ENCODE assay signal across 24 cellular contexts in the genomic region with DNA sequence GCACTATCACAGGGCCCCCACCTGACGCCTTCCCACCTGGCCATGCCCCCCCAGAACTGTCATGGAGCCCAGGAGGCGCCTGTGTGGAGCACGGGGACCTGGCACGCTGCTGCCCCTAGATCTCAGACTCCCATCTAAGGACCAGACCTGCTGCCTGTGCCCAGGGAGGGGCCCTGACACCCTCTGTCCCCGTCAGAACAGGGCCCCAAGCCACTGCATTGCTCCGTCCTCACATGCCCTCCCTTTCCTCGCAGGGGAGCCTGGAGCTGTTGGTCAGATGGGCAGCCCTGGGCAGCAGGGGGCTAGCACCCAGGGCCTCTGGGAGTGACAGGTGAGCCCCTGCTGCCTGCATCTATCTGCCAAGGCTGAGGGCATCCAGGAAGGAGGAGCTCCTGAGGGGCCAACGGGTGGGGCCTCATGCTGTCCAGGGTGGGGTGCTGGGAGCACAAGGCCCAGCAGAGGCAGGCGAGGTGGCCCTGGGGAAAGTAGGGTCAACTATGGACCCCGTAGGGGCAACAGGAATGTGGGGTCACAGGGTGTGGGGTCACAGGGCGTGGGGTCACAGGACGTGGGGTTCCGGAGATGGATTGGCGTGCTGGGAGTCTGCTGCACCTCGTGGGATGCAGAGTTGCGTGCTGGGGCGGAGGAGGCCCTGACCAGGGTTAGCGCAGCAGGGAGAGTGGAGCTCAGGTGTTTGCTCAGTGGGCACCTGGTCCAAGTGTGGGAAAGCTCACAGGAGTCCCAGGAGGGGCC. TPM values are rescaled to one million over a fixed set of nuclear protein-coding genes. Genes with fewer than 3 reads are reported as not detected.
DNase-seq lines count a peak whose midpoint lies in the region; ATAC-seq and TF ChIP-seq lines count a peak whose summit lies in the region.
"Had no signal": no experiment of that assay in that cellular context is flagged by ENCODE, and none has a peak within 500 bp of the region (broad histone marks: within the 10 kb centered on the region; RNA-seq: fewer than 3 reads in every experiment).

No MANE protein-coding gene starts in this region.

- no peak overlapping the region for H3K4me3 Mint-ChIP-seq in stimulated activated naive CD8-positive, alpha-beta T cell treated with anti-CD3 and anti-CD28 coated beads, Interleukin-15, amount 100 ng/mL, for 72 hours
- peak overlapping the region; percentile 43 for H3K4me3 Mint-ChIP-seq in neural progenitor cell
- H3K4me3 Mint-ChIP-seq in activated T-helper 2 cell treated with anti-CD3 and anti-CD28 coated beads, Interferon-gamma antibody, Interleukin-2, Interleukin-4, amounts not matched to agents 10 μg/mL and 5 μg/mL and 100 μg/mL, durations not matched to agents 14 hours and 24 hours and 36 hours (ENCODE audit: low read depth): no peak overlapping the region
- H3K4me3 Mint-ChIP-seq: CD4-positive, alpha-beta memory T cell; IgD-negative memory B cell had no signal

- no peak overlapping the region for H3K4me2 ChIP-seq in neural progenitor cell
- H3K4me2 ChIP-seq: KMS-11 had no signal

- TF ChIP-seq CTCF in left ventricle myocardium inferior (IDR thresholded peaks at IDR 0.05; ENCODE audit: borderline replicate concordance) (no peak), neural progenitor cell (IDR thresholded peaks at IDR 0.05) (no peak), adrenal gland (IDR thresholded peaks at IDR 0.05) (no peak)

- no peaks in the 10 kb centered on the region for H3F3A ChIP-seq in neural progenitor cell (ENCODE audit: low read depth)

- H3K27ac Mint-ChIP-seq in stimulated activated naive CD8-positive, alpha-beta T cell treated with anti-CD3 and anti-CD28 coated beads, Interleukin-15, amount 100 ng/mL, for 72 hours: no peak overlapping the region
- H3K27ac Mint-ChIP-seq in neural progenitor cell: no peak overlapping the region
- no peak overlapping the region for H3K27ac Mint-ChIP-seq in activated T-helper 2 cell treated with anti-CD3 and anti-CD28 coated beads, Interferon-gamma antibody, Interleukin-2, Interleukin-4, amounts not matched to agents 10 μg/mL and 5 μg/mL and 100 μg/mL, durations not matched to agents 14 hours and 24 hours and 36 hours
- H3K27ac Mint-ChIP-seq: IgD-negative memory B cell had no signal

- ATAC-seq in stimulated activated naive CD8-positive, alpha-beta T cell treated with anti-CD3 and anti-CD28 coated beads, Interleukin-15, Interleukin-2, amounts not matched to agents 100 U/mL and 50 U/mL, for 24 hours: peak; percentile 6
- no peak for ATAC-seq in stimulated activated naive CD8-positive, alpha-beta T cell treated with anti-CD3 and anti-CD28 coated beads, Interleukin-15, amount 100 ng/mL, for 72 hours
- ATAC-seq: PC-3 had no signal

- H3K27me3 ChIP-seq in left ventricle myocardium inferior (ENCODE audit: low read depth) (peaks cover 70% of the 10 kb centered on the region), neural progenitor cell (no peaks in the 10 kb centered on the region), adrenal gland (peaks cover 3% of the 10 kb centered on the region)

- 82 to 91% (median 90%) methylated on average over 11 to 18 of the region's 18 CpGs for WGBS in adrenal gland, 4 donors

- no peak for TF ChIP-seq POLR2A in adrenal gland (IDR thresholded peaks at IDR 0.05)

- no peak overlapping the region for H3K4me3 ChIP-seq in left ventricle myocardium inferior
- no peak overlapping the region for H3K4me3 ChIP-seq in neural progenitor cell
- H3K4me3 ChIP-seq in adrenal gland: no peak overlapping the region
- H3K4me3 ChIP-seq: HAP-1, SJSA1 had no signal

- DNase-seq in stimulated activated naive CD8-positive, alpha-beta T cell treated with anti-CD3 and anti-CD28 coated beads, Interleukin-15, Interleukin-2, amounts not matched to agents 100 U/mL and 50 U/mL, for 24 hours: no peak
- DNase-seq in stimulated activated naive CD8-positive, alpha-beta T cell treated with anti-CD3 and anti-CD28 coated beads, Interleukin-15, amount 100 ng/mL, for 72 hours: no peak
- DNase-seq in left ventricle myocardium inferior (peak; percentile 11), neural progenitor cell (ENCODE audit: low spot score) (no peak), midbrain (lab: John Stamatoyannopoulos, UW) (no peak), adrenal gland (no peak)
- no peak for DNase-seq in activated T-helper 2 cell treated with anti-CD3 and anti-CD28 coated beads, Interferon-gamma antibody, Interleukin-2, Interleukin-4, amounts not matched to agents 10 μg/mL and 5 μg/mL and 100 μg/mL, durations not matched to agents 14 hours and 24 hours and 36 hours (ENCODE audit: low spot score)
- DNase-seq: C1 segment of cervical spinal cord; Caco-2; CD4-positive, alpha-beta memory T cell; GOT3; MM.1S; NCI-H2029 treated with DMSO at 0.1 percent for 48 hours; NCI-H446 treated with DMSO at 0.1 percent for 48 hours; NCI-H526; NCI-H82; NK-92 treated with Interleukin-12 subunit alpha and Interleukin-12 subunit beta, amount 100 ng/mL, for 24 hours; PC-3 had no signal

- H3K27ac ChIP-seq in left ventricle myocardium inferior (replicated peaks) (no peak overlapping the region), neural progenitor cell (no peak overlapping the region), adrenal gland (no peak overlapping the region)
- H3K27ac ChIP-seq: HL-60, KMS-11, SJSA1 had no signal

- no peaks in the 10 kb centered on the region for H3K4me1 ChIP-seq in left ventricle myocardium inferior
- no peaks in the 10 kb centered on the region for H3K4me1 ChIP-seq in neural progenitor cell
- no peaks in the 10 kb centered on the region for H3K4me1 ChIP-seq in adrenal gland (replicated peaks in 1 of 2)
- H3K4me1 ChIP-seq: HAP-1, SJSA1 had no signal

- H3K9me3 ChIP-seq in left ventricle myocardium inferior (replicated peaks) (peaks cover 12% of the 10 kb centered on the region), neural progenitor cell (ENCODE audit: low read depth) (no peaks in the 10 kb centered on the region), adrenal gland (replicated peaks in 1 of 3) (no peaks in the 10 kb centered on the region)
- H3K9me3 ChIP-seq: SJSA1 had no signal

- peaks cover 17% of the 10 kb centered on the region for H3K27me3 Mint-ChIP-seq in stimulated activated naive CD8-positive, alpha-beta T cell treated with anti-CD3 and anti-CD28 coated beads, Interleukin-15, amount 100 ng/mL, for 72 hours
- peaks cover 10% of the 10 kb centered on the region for H3K27me3 Mint-ChIP-seq in neural progenitor cell (ENCODE audit: insufficient read depth, low read depth)
- H3K27me3 Mint-ChIP-seq in activated T-helper 2 cell treated with anti-CD3 and anti-CD28 coated beads, Interferon-gamma antibody, Interleukin-2, Interleukin-4, amounts not matched to agents 10 μg/mL and 5 μg/mL and 100 μg/mL, durations not matched to agents 14 hours and 24 hours and 36 hours (ENCODE audit: low read depth): no peaks in the 10 kb centered on the region

- no peaks in the 10 kb centered on the region for H4K20me1 ChIP-seq in neural progenitor cell (ENCODE audit: low read depth)

- no peak overlapping the region for H3K9ac ChIP-seq in neural progenitor cell
- H3K9ac ChIP-seq: KMS-11 had no signal

- no peaks in the 10 kb centered on the region for H3K79me2 ChIP-seq in neural progenitor cell (ENCODE audit: low read depth)

- H2AFZ ChIP-seq in neural progenitor cell (replicated peaks): no peak overlapping the region

- peaks cover 9 to 21% of the 10 kb centered on the region in 2 donors for H3K9me3 Mint-ChIP-seq in stimulated activated naive CD8-positive, alpha-beta T cell treated with anti-CD3 and anti-CD28 coated beads, Interleukin-15, amount 100 ng/mL, for 72 hours
- peaks cover 8% of the 10 kb centered on the region for H3K9me3 Mint-ChIP-seq in neural progenitor cell
- H3K9me3 Mint-ChIP-seq in activated T-helper 2 cell treated with anti-CD3 and anti-CD28 coated beads, Interferon-gamma antibody, Interleukin-2, Interleukin-4, amounts not matched to agents 10 μg/mL and 5 μg/mL and 100 μg/mL, durations not matched to agents 14 hours and 24 hours and 36 hours: peaks cover 9% of the 10 kb centered on the region

- H3K36me3 Mint-ChIP-seq in neural progenitor cell: peaks cover 7% of the 10 kb centered on the region
- no peaks in the 10 kb centered on the region for H3K36me3 Mint-ChIP-seq in activated T-helper 2 cell treated with anti-CD3 and anti-CD28 coated beads, Interferon-gamma antibody, Interleukin-2, Interleukin-4, amounts not matched to agents 10 μg/mL and 5 μg/mL and 100 μg/mL, durations not matched to agents 14 hours and 24 hours and 36 hours (ENCODE audit: low read depth)
- H3K36me3 Mint-ChIP-seq: CD4-positive, alpha-beta memory T cell; IgD-negative memory B cell had no signal

- intact Hi-C loops in left ventricle myocardium inferior (cut with micrococcal nuclease) (no loop called here), adrenal gland (cut with DNase I) (no loop called here)
- intact Hi-C loops in activated T-helper 2 cell treated with anti-CD3 and anti-CD28 coated beads, Interferon-gamma antibody, Interleukin-2, Interleukin-4, amounts not matched to agents 10 μg/mL and 5 μg/mL and 100 μg/mL, durations not matched to agents 14 hours and 24 hours and 36 hours (cut with micrococcal nuclease): no loop called here

- H3K4me1 Mint-ChIP-seq in stimulated activated naive CD8-positive, alpha-beta T cell treated with anti-CD3 and anti-CD28 coated beads, Interleukin-15, amount 100 ng/mL, for 72 hours: peaks cover 15% of the 10 kb centered on the region
- H3K4me1 Mint-ChIP-seq in neural progenitor cell: peaks cover 5% of the 10 kb centered on the region
- H3K4me1 Mint-ChIP-seq in activated T-helper 2 cell treated with anti-CD3 and anti-CD28 coated beads, Interferon-gamma antibody, Interleukin-2, Interleukin-4, amounts not matched to agents 10 μg/mL and 5 μg/mL and 100 μg/mL, durations not matched to agents 14 hours and 24 hours and 36 hours (ENCODE audit: low read depth): no peaks in the 10 kb centered on the region

- H3K36me3 ChIP-seq in left ventricle myocardium inferior (no peaks in the 10 kb centered on the region), neural progenitor cell (no peaks in the 10 kb centered on the region), adrenal gland (replicated peaks in 1 of 2) (no peaks in the 10 kb centered on the region)
- H3K36me3 ChIP-seq: HAP-1, SJSA1 had no signal

RNA-seq across cellular contexts. Expression of a gene that starts 31.6 kb away (rescaled TPM):
- total RNA-seq in left ventricle myocardium inferior (0.38 TPM), neural progenitor cell (ENCODE audit: low replicate concordance) (0.68 TPM in 1 of 2 replicates, not detected in the other), adrenal gland (under 1 TPM in 3 of 8 donors, not detected in 5; 0.10 to 0.57 (median 0.46) TPM)
- total RNA-seq in activated T-helper 2 cell treated with anti-CD3 and anti-CD28 coated beads, Interferon-gamma antibody, Interleukin-2, Interleukin-4, amounts not matched to agents 10 μg/mL and 5 μg/mL and 100 μg/mL, durations not matched to agents 14 hours and 24 hours and 36 hours: not detected in 2 replicates
- polyA plus RNA-seq in adrenal gland: under 1 TPM; 0.20 to 0.32 (median 0.26) TPM
- total RNA-seq: CD4-positive, alpha-beta memory T cell; PC-3; SJSA1 had no signal
- polyA plus RNA-seq: CD4-positive, alpha-beta memory T cell; IgD-negative memory B cell had no signal

RNA-seq across cellular contexts. Expression of a gene that starts 36.5 kb away (rescaled TPM):
- not detected for total RNA-seq in left ventricle myocardium inferior
- 0.28 and 0.37 TPM in 2 replicates for total RNA-seq in neural progenitor cell (ENCODE audit: low replicate concordance)
- total RNA-seq in activated T-helper 2 cell treated with anti-CD3 and anti-CD28 coated beads, Interferon-gamma antibody, Interleukin-2, Interleukin-4, amounts not matched to agents 10 μg/mL and 5 μg/mL and 100 μg/mL, durations not matched to agents 14 hours and 24 hours and 36 hours: not detected in 2 replicates
- under 1 TPM in 3 of 8 donors, not detected in 5; 0.09 to 0.18 (median 0.11) TPM for total RNA-seq in adrenal gland
- polyA plus RNA-seq in adrenal gland: under 1 TPM in 2 of 3 donors, not detected in 1; 0.34 to 0.97 TPM
- total RNA-seq: A673, PC-3, SJSA1 had no signal
- polyA plus RNA-seq: CD4-positive, alpha-beta memory T cell; IgD-negative memory B cell had no signal

RNA-seq across cellular contexts. Expression of a gene that starts 56.9 kb away (rescaled TPM):
- total RNA-seq in left ventricle myocardium inferior (33.4 TPM), neural progenitor cell (ENCODE audit: low replicate concordance) (43.7 and 103 TPM in 2 replicates), adrenal gland (10 to 100 TPM; 13.0 to 94.8 (median 61.5) TPM)
- total RNA-seq in activated T-helper 2 cell treated with anti-CD3 and anti-CD28 coated beads, Interferon-gamma antibody, Interleukin-2, Interleukin-4, amounts not matched to agents 10 μg/mL and 5 μg/mL and 100 μg/mL, durations not matched to agents 14 hours and 24 hours and 36 hours: 93.8 and 94.4 TPM in 2 replicates
- 100 to 1,000 TPM in 2 of 3 donors, 10 to 100 TPM in 1; 17.0 to 286 (median 123) TPM for polyA plus RNA-seq in adrenal gland
